In the genomic region with DNA sequence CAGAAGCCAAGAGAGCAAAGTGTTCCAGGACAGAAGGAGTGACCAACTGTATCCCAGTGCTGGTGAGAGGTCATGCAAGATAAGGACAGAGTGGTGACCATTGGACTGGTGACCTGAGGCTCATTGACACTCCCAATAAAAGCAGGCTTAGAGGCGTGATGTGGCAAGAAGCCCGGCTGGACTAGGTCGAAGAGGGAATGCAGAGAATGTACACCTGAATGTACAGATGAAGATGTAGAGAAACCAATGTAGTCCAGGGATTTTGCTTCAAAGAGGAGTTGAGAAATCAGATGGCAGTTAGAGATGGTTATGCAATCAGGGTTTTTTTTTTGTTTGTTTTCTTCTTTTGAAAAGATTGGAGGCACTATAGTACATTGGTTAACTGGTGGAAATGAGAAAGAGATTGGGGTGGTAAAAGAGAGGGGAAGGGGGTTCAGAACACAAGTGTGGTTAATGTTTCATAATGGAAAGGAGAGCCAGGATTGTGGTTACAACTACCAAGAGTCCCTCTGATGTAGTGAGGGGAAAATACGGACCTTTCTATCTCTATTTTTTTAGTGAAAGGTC, we compare ENCODE assay signal across 1 cellular context.
A peak's percentile ranks its signal among the peaks of the same experiment; 100 is the strongest.
TF ChIP-seq lines count a peak whose summit lies in the region.

No MANE protein-coding gene starts in this region.

TF ChIP-seq in GM12878, 131 proteins besides CTCF, POLR2A, EP300 and RAD21:
- TF ChIP-seq IKZF2 (IDR thresholded peaks at IDR 0.05) (peak; percentile 41 to 65; a peak in 2 of 4 replicates), NKRF (conservative IDR thresholded peaks at IDR 0.05) (no peak), MYB (IDR thresholded peaks at IDR 0.05; ENCODE audit: borderline replicate concordance, low read depth, low read length) (no peak), JUNB (IDR thresholded peaks at IDR 0.05) (peak; percentile 24; the same call in 1 of the 2 replicates), NFIC (IDR thresholded peaks at IDR 0.05; ENCODE audit: low read depth, low read length) (peak; percentile 60; the same call in 1 of the 2 replicates), RUNX3 (IDR thresholded peaks at IDR 0.05; ENCODE audit: low read length) (peak; percentile 87), ETV6 (conservative IDR thresholded peaks at IDR 0.05 in 1 of 2, IDR thresholded peaks at IDR 0.05 in 1 of 2; ENCODE audit: borderline replicate concordance in 1 of 2, low read depth in 1 of 2) (peak in 1 of 2 experiments; percentile 23; a peak in 1 of 4 replicates), TCF7 (IDR thresholded peaks at IDR 0.05; ENCODE audit: borderline replicate concordance) (0 out of 2 replicates have a peak, but pooled peaks have one; percentile 19), IKZF1 (conservative IDR thresholded peaks at IDR 0.05) (0 out of 2 replicates have a peak, but pooled peaks have one; percentile 27), EED (IDR thresholded peaks at IDR 0.05; ENCODE audit: low read depth) (peak; percentile 70), FOXM1 (IDR thresholded peaks at IDR 0.05; ENCODE audit: low read depth, low read length) (peak; percentile 14; the same call in 1 of the 2 replicates)
- TF ChIP-seq, protein P1, sequence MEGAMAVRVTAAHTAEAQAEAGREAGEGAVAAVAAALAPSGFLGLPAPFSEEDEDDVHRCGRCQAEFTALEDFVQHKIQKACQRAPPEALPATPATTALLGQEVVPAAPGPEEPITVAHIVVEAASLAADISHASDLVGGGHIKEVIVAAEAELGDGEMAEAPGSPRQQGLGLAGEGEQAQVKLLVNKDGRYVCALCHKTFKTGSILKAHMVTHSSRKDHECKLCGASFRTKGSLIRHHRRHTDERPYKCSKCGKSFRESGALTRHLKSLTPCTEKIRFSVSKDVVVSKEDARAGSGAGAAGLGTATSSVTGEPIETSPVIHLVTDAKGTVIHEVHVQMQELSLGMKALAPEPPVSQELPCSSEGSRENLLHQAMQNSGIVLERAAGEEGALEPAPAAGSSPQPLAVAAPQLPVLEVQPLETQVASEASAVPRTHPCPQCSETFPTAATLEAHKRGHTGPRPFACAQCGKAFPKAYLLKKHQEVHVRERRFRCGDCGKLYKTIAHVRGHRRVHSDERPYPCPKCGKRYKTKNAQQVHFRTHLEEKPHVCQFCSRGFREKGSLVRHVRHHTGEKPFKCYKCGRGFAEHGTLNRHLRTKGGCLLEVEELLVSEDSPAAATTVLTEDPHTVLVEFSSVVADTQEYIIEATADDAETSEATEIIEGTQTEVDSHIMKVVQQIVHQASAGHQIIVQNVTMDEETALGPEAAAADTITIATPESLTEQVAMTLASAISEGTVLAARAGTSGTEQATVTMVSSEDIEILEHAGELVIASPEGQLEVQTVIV (IDR thresholded peaks at IDR 0.05; ENCODE audit: borderline replicate concordance, partially characterized antibody), result no peak
- TF ChIP-seq, protein P2, sequence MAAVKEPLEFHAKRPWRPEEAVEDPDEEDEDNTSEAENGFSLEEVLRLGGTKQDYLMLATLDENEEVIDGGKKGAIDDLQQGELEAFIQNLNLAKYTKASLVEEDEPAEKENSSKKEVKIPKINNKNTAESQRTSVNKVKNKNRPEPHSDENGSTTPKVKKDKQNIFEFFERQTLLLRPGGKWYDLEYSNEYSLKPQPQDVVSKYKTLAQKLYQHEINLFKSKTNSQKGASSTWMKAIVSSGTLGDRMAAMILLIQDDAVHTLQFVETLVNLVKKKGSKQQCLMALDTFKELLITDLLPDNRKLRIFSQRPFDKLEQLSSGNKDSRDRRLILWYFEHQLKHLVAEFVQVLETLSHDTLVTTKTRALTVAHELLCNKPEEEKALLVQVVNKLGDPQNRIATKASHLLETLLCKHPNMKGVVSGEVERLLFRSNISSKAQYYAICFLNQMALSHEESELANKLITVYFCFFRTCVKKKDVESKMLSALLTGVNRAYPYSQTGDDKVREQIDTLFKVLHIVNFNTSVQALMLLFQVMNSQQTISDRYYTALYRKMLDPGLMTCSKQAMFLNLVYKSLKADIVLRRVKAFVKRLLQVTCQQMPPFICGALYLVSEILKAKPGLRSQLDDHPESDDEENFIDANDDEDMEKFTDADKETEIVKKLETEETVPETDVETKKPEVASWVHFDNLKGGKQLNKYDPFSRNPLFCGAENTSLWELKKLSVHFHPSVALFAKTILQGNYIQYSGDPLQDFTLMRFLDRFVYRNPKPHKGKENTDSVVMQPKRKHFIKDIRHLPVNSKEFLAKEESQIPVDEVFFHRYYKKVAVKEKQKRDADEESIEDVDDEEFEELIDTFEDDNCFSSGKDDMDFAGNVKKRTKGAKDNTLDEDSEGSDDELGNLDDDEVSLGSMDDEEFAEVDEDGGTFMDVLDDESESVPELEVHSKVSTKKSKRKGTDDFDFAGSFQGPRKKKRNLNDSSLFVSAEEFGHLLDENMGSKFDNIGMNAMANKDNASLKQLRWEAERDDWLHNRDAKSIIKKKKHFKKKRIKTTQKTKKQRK (IDR thresholded peaks at IDR 0.05; ENCODE audit: low read depth, low read length), result no peak
